In genomic region chr11:62553839-62554361, GRCh38 we compare ENCODE assay signal across 8 cellular contexts. TPM values are rescaled to one million over a fixed set of nuclear protein-coding genes. Genes with fewer than 3 reads are reported as not detected.
A peak's percentile ranks its signal among the peaks of the same experiment; 100 is the strongest.
DNase-seq lines count a peak whose midpoint lies in the region; ATAC-seq, FAIRE-seq and TF ChIP-seq lines count a peak whose summit lies in the region.

No MANE protein-coding gene starts in this region.

- H3K79me2 ChIP-seq in endothelial cell of umbilical vein (ENCODE audit: control insufficient read depth, insufficient read depth, low read length), result peaks cover 5% of the 10 kb centered on the region

- ATAC-seq in CD8-positive, alpha-beta T cell, result no peak
- ATAC-seq in pancreas (no peak), HG02642 (IDR thresholded peaks at IDR 0.05; ENCODE audit: poor library complexity, unreplicated experiment) (no peak)

- POLR2A ChIA-PET in CD8-positive, alpha-beta T cell (lab: Charles Lee), result interaction anchor here (0.6 to 10.0 kb wide), 7 partner anchors 9 to 129 kb away, joined by 3 to 89 read pairs (median 6); partner anchors contain the start of genes AHNAK, C11orf98, CSKMT and EEF1G
- POLR2A ChIA-PET in endothelial cell of umbilical vein (lab: Charles Lee), result interaction anchor here (1.4 to 2.3 kb wide), 4 partner anchors 9 to 111 kb away, joined by 5 to 10 read pairs (median 7); partner anchors contain the start of genes C11orf98, CSKMT, EEF1G and TUT1

- H3K27ac Mint-ChIP-seq in CD8-positive, alpha-beta T cell, result peak overlapping the region; percentile 97

- CTCF ChIA-PET in CD8-positive, alpha-beta T cell (lab: Charles Lee), result interaction anchor here (0.9 to 12.7 kb wide), 5 partner anchors 12 to 162 kb away, joined by 3 to 265 read pairs (median 4); partner anchors contain the start of genes AHNAK and EEF1G
- CTCF ChIA-PET in endothelial cell of umbilical vein (lab: Charles Lee), result interaction anchor here (1.0 to 15.7 kb wide), 9 partner anchors 9 to 159 kb away, joined by 4 to 376 read pairs (median 8); partner anchors contain the start of genes AHNAK and TUT1

- H3K4me1 Mint-ChIP-seq in CD8-positive, alpha-beta T cell (ENCODE audit: low read depth), result peaks cover 81% of the 10 kb centered on the region

- H3K27ac ChIP-seq in CD8-positive, alpha-beta T cell (ENCODE audit: low read depth, low read length), result peak overlapping the region; percentile 86
- H3K27ac ChIP-seq in endothelial cell of umbilical vein (ENCODE audit: insufficient read depth, low read depth, low read length) (peak overlapping the region; percentile 91), pancreas (peak overlapping the region; percentile 58 to 93 (median 78))

- no peaks in the 10 kb centered on the region for H3K9me1 ChIP-seq in endothelial cell of umbilical vein (replicated peaks; ENCODE audit: control insufficient read depth, extremely low read depth, insufficient read depth, low read length)

- no peak for FAIRE-seq in endothelial cell of umbilical vein (lab: Jason Lieb, UNC)
- no peak for FAIRE-seq in pancreas (lab: Jason Lieb, UNC)

- WGBS in pancreas, 2 donors, result 84 to 89% methylated on average over 8 of the region's 8 CpGs

- H3K27me3 ChIP-seq in CD8-positive, alpha-beta T cell (ENCODE audit: insufficient read depth, low read length), result no peaks in the 10 kb centered on the region
- H3K27me3 ChIP-seq in endothelial cell of umbilical vein (ENCODE audit: control insufficient read depth in 2 of 2, insufficient read depth in 2 of 2, low read length in 2 of 2), result no peaks in the 10 kb centered on the region
- H3K27me3 ChIP-seq in pancreas, result no peaks in the 10 kb centered on the region

- no peaks in the 10 kb centered on the region for H3K27me3 Mint-ChIP-seq in CD8-positive, alpha-beta T cell (ENCODE audit: low read depth)

- intact Hi-C loops in CD8-positive, alpha-beta T cell (cut with DNase I, micrococcal nuclease), result loop anchor here in 1 of 2 experiments (10.0 kb wide), 1 partner anchor 1639 kb away; the partner anchor contains the start of gene TMEM109
- intact Hi-C loops in endothelial cell of umbilical vein (cut with micrococcal nuclease) (loop anchor here (1.0 to 5.0 kb wide), 2 partner anchors 9 to 288 kb away; no protein-coding TSS in a partner anchor), pancreas (cut with DNase I) (no loop called here)

- DNase-seq in CD8-positive, alpha-beta T cell, result no peak
- peak; percentile 96 for DNase-seq in RKO (ENCODE audit: low spot score)
- no peak for DNase-seq in endothelial cell of umbilical vein (ENCODE audit: low read depth, low spot score)
- DNase-seq in pancreas, result no peak
- no peak for DNase-seq in stimulated activated CD4-positive, alpha-beta T cell treated with anti-CD3 and anti-CD28 coated beads, Interleukin-12 subunit alpha, Interleukin-12 subunit beta, amount 100 ng/mL, for 4 hours
- DNase-seq in GDM1 (lab: John Stamatoyannopoulos, UW), result no peak
- DNase-seq in NK-92 (lab: John Stamatoyannopoulos, UW; ENCODE audit: unreplicated experiment), result no peak

- TF ChIP-seq POLR2A in endothelial cell of umbilical vein (IDR thresholded peaks at IDR 0.05; ENCODE audit: low read depth, low read length), result peak; percentile 8

- peak overlapping the region; percentile 5 for H2AFZ ChIP-seq in endothelial cell of umbilical vein (ENCODE audit: low read depth, low read length)

- peak overlapping the region; percentile 49 for H3K4me3 Mint-ChIP-seq in CD8-positive, alpha-beta T cell

- TSS peak; percentile 45 for BruUV-seq in endothelial cell of umbilical vein (replicated peaks; lab: Mats Ljungman, UMichigan)

- TF ChIP-seq CTCF in CD8-positive, alpha-beta T cell (IDR thresholded peaks at IDR 0.05), result no peak
- TF ChIP-seq CTCF in endothelial cell of umbilical vein (IDR thresholded peaks at IDR 0.05; ENCODE audit: extremely low read depth in 1 of 2, insufficient read depth in 1 of 2, low read depth in 1 of 2, low read length in 2 of 2) (no peak), pancreas (IDR thresholded peaks at IDR 0.05) (no peak)

- peak overlapping the region; percentile 59 for H3K4me2 ChIP-seq in endothelial cell of umbilical vein (ENCODE audit: insufficient read depth, low read length)

- no peaks in the 10 kb centered on the region for H3K9me3 ChIP-seq in CD8-positive, alpha-beta T cell (ENCODE audit: low read length)
- H3K9me3 ChIP-seq in endothelial cell of umbilical vein (replicated peaks; ENCODE audit: control insufficient read depth, insufficient read depth, low read length) (no peaks in the 10 kb centered on the region), pancreas (no peaks in the 10 kb centered on the region)

- peaks cover 83% of the 10 kb centered on the region for H3K4me1 ChIP-seq in CD8-positive, alpha-beta T cell (ENCODE audit: insufficient read depth, low read length)
- H3K4me1 ChIP-seq in endothelial cell of umbilical vein (ENCODE audit: control insufficient read depth, extremely low read depth, insufficient read depth, low read length) (peaks cover 66% of the 10 kb centered on the region), pancreas (peaks cover 28 to 65% (median 55%) of the 10 kb centered on the region in 3 donors)

- peaks cover 4% of the 10 kb centered on the region for H3K36me3 Mint-ChIP-seq in CD8-positive, alpha-beta T cell

- no peaks in the 10 kb centered on the region for H4K20me1 ChIP-seq in endothelial cell of umbilical vein (replicated peaks; ENCODE audit: control insufficient read depth, extremely low read depth, insufficient read depth, low read length)

- no peaks in the 10 kb centered on the region for H3K36me3 ChIP-seq in CD8-positive, alpha-beta T cell (ENCODE audit: insufficient read depth, low read length)
- H3K36me3 ChIP-seq in endothelial cell of umbilical vein (ENCODE audit: control insufficient read depth in 2 of 2, extremely low read depth in 1 of 2, insufficient read depth in 2 of 2, low read length in 2 of 2) (peaks cover 3 to 4% of the 10 kb centered on the region in 2 experiments), pancreas (peaks cover 0 to 5% (median 0%) of the 10 kb centered on the region in 3 donors)

- peak overlapping the region; percentile 36 for H3K9ac ChIP-seq in endothelial cell of umbilical vein (replicated peaks; ENCODE audit: extremely low read depth, insufficient read depth, low read length)

- dilution Hi-C loops in endothelial cell of umbilical vein (cut with MboI; ENCODE audit: extremely low pct_ligation_motif_present, low sequenced_read_pairs), result no loop called here

- no peak overlapping the region for H3K4me3 ChIP-seq in CD8-positive, alpha-beta T cell (ENCODE audit: low read depth, low read length)
- H3K4me3 ChIP-seq in endothelial cell of umbilical vein (replicated peaks in 1 of 3; ENCODE audit: insufficient read depth in 1 of 3, low read depth in 1 of 3, low read length in 3 of 3) (no peak overlapping the region), pancreas (no peak overlapping the region)

- H3K9me3 Mint-ChIP-seq in CD8-positive, alpha-beta T cell, result no peaks in the 10 kb centered on the region

RNA-seq across cellular contexts. Expression of gene AHNAK, which starts 7.3 kb away (rescaled TPM):
- total RNA-seq in CD8-positive, alpha-beta T cell, result 100 to 1,000 TPM; 185 to 188 TPM
- total RNA-seq in endothelial cell of umbilical vein, result 381 and 436 TPM in 2 replicates
- polyA plus RNA-seq in endothelial cell of umbilical vein, result 25.1 and 35.2 TPM in 2 replicates
- 46.3 and 51.8 TPM in 2 replicates for polyA plus RNA-seq in endothelial cell of umbilical vein (2011; cell fraction: cytosol; rRNA removed)
- 322 and 346 TPM in 2 replicates for polyA plus RNA-seq in endothelial cell of umbilical vein (2011; cell fraction: nucleus; rRNA removed)
- polyA plus RNA-seq in endothelial cell of umbilical vein (2012), result 223 and 321 TPM in 2 replicates
- 219 and 258 TPM in 2 replicates for polyA minus RNA-seq in endothelial cell of umbilical vein
- polyA minus RNA-seq in endothelial cell of umbilical vein (2011; cell fraction: cytosol; rRNA and poly(A)+ RNA removed), result 78.7 TPM
- 446 and 550 TPM in 2 replicates for polyA minus RNA-seq in endothelial cell of umbilical vein (2011; cell fraction: nucleus; rRNA and poly(A)+ RNA removed)
- 100 to 1,000 TPM in 1 of 6 donors, 10 to 100 TPM in 5; 53.2 to 163 (median 77.2) TPM for total RNA-seq in pancreas
- polyA plus RNA-seq in pancreas, result 10 to 100 TPM; 18.7 to 32.5 TPM

RNA-seq across cellular contexts. Expression of gene EEF1G, which starts 19.8 kb away (rescaled TPM):
- total RNA-seq in CD8-positive, alpha-beta T cell, result 1,000 to 10,000 TPM; 2,174 to 2,204 TPM
- 1,341 and 1,345 TPM in 2 replicates for total RNA-seq in endothelial cell of umbilical vein
- polyA plus RNA-seq in endothelial cell of umbilical vein, result 1,723 and 2,133 TPM in 2 replicates
- polyA plus RNA-seq in endothelial cell of umbilical vein (2011; cell fraction: cytosol; rRNA removed), result 2,150 and 2,252 TPM in 2 replicates
- 635 and 665 TPM in 2 replicates for polyA plus RNA-seq in endothelial cell of umbilical vein (2011; cell fraction: nucleus; rRNA removed)
- polyA plus RNA-seq in endothelial cell of umbilical vein (2012), result 1,499 and 2,213 TPM in 2 replicates
- 1,683 and 1,722 TPM in 2 replicates for polyA minus RNA-seq in endothelial cell of umbilical vein
- polyA minus RNA-seq in endothelial cell of umbilical vein (2011; cell fraction: cytosol; rRNA and poly(A)+ RNA removed), result 1,661 TPM
- polyA minus RNA-seq in endothelial cell of umbilical vein (2011; cell fraction: nucleus; rRNA and poly(A)+ RNA removed), result 130 and 133 TPM in 2 replicates
- 1,000 to 10,000 TPM in 4 of 6 donors, 100 to 1,000 TPM in 2; 723 to 1,171 (median 1,053) TPM for total RNA-seq in pancreas
- polyA plus RNA-seq in pancreas, result 100 to 1,000 TPM; 630 to 745 TPM

RNA-seq across cellular contexts. Expression of gene TUT1, which starts 37.4 kb away (rescaled TPM):
- total RNA-seq in CD8-positive, alpha-beta T cell, result 10 to 100 TPM; 15.3 to 17.7 TPM
- total RNA-seq in endothelial cell of umbilical vein, result 16.9 and 17.8 TPM in 2 replicates
- 11.5 and 12.7 TPM in 2 replicates for polyA plus RNA-seq in endothelial cell of umbilical vein
- polyA plus RNA-seq in endothelial cell of umbilical vein (2011; cell fraction: cytosol; rRNA removed), result 7.1 and 9.3 TPM in 2 replicates
- polyA plus RNA-seq in endothelial cell of umbilical vein (2011; cell fraction: nucleus; rRNA removed), result 45.0 and 48.0 TPM in 2 replicates
- polyA plus RNA-seq in endothelial cell of umbilical vein (2012), result 10.6 and 12.9 TPM in 2 replicates
- polyA minus RNA-seq in endothelial cell of umbilical vein, result 8.6 and 9.0 TPM in 2 replicates
- 16.0 TPM for polyA minus RNA-seq in endothelial cell of umbilical vein (2011; cell fraction: cytosol; rRNA and poly(A)+ RNA removed)
- 5.2 and 7.6 TPM in 2 replicates for polyA minus RNA-seq in endothelial cell of umbilical vein (2011; cell fraction: nucleus; rRNA and poly(A)+ RNA removed)
- 10 to 100 TPM; 12.0 to 20.3 (median 14.6) TPM for total RNA-seq in pancreas
- polyA plus RNA-seq in pancreas, result 10 to 100 TPM; 24.6 to 33.4 TPM

RNA-seq across cellular contexts. Expression of gene MTA2, which starts 47.8 kb away (rescaled TPM):
- total RNA-seq in CD8-positive, alpha-beta T cell, result 100 to 1,000 TPM; 148 to 154 TPM
- 166 and 176 TPM in 2 replicates for total RNA-seq in endothelial cell of umbilical vein
- 30.2 and 40.4 TPM in 2 replicates for polyA plus RNA-seq in endothelial cell of umbilical vein
- polyA plus RNA-seq in endothelial cell of umbilical vein (2011; cell fraction: cytosol; rRNA removed), result 30.0 and 32.2 TPM in 2 replicates
- 111 and 132 TPM in 2 replicates for polyA plus RNA-seq in endothelial cell of umbilical vein (2011; cell fraction: nucleus; rRNA removed)
- polyA plus RNA-seq in endothelial cell of umbilical vein (2012), result 108 and 120 TPM in 2 replicates
- polyA minus RNA-seq in endothelial cell of umbilical vein, result 91.6 and 95.5 TPM in 2 replicates
- polyA minus RNA-seq in endothelial cell of umbilical vein (2011; cell fraction: cytosol; rRNA and poly(A)+ RNA removed), result 51.8 TPM
- polyA minus RNA-seq in endothelial cell of umbilical vein (2011; cell fraction: nucleus; rRNA and poly(A)+ RNA removed), result 40.3 and 57.1 TPM in 2 replicates
- 10 to 100 TPM; 14.7 to 35.6 (median 23.0) TPM for total RNA-seq in pancreas
- polyA plus RNA-seq in pancreas, result 10 to 100 TPM; 28.7 to 42.3 TPM

RNA-seq across cellular contexts. Expression of gene EML3, which starts 58.7 kb away (rescaled TPM):
- total RNA-seq in CD8-positive, alpha-beta T cell, result 100 to 1,000 TPM; 167 to 189 TPM
- total RNA-seq in endothelial cell of umbilical vein, result 101 and 110 TPM in 2 replicates
- 75.7 and 78.3 TPM in 2 replicates for polyA plus RNA-seq in endothelial cell of umbilical vein
- 27.7 and 29.7 TPM in 2 replicates for polyA plus RNA-seq in endothelial cell of umbilical vein (2011; cell fraction: cytosol; rRNA removed)
- 297 and 324 TPM in 2 replicates for polyA plus RNA-seq in endothelial cell of umbilical vein (2011; cell fraction: nucleus; rRNA removed)
- 60.5 and 84.3 TPM in 2 replicates for polyA plus RNA-seq in endothelial cell of umbilical vein (2012)
- 61.5 and 71.2 TPM in 2 replicates for polyA minus RNA-seq in endothelial cell of umbilical vein
- polyA minus RNA-seq in endothelial cell of umbilical vein (2011; cell fraction: cytosol; rRNA and poly(A)+ RNA removed), result 19.6 TPM
- polyA minus RNA-seq in endothelial cell of umbilical vein (2011; cell fraction: nucleus; rRNA and poly(A)+ RNA removed), result 36.6 and 42.9 TPM in 2 replicates
- 10 to 100 TPM; 22.0 to 34.1 (median 23.4) TPM for total RNA-seq in pancreas
- 10 to 100 TPM; 70.7 to 86.4 TPM for polyA plus RNA-seq in pancreas
